Comparison of ENCODE assay signal across 8 cellular contexts in genomic region chr22:30396871-30397655, GRCh38. TPM values are rescaled to one million over a fixed set of nuclear protein-coding genes. Genes with fewer than 3 reads are reported as not detected.
DNase-seq lines count a peak whose midpoint lies in the region; ATAC-seq and TF ChIP-seq lines count a peak whose summit lies in the region.

TSS of gene SEC14L2 (plus strand) at chr22:30397018. CDS start at chr22:30397117, 99 bp downstream.

- H3K27me3 ChIP-seq in OCI-LY3 (ENCODE audit: low read depth, low read length) = 0 out of 2 replicates have a peak, but pooled peaks cover 7% of the 10 kb centered on the region
- peaks cover 9% of the 10 kb centered on the region for H3K27me3 ChIP-seq in mucosa of stomach (ENCODE audit: control insufficient read depth, insufficient read depth, low read length)

- H3K9ac ChIP-seq in OCI-LY3 (ENCODE audit: low read length) = peak within 1 kb of the TSS; percentile 70
- peak within 1 kb of the TSS; percentile 68 for H3K9ac ChIP-seq in mucosa of stomach (ENCODE audit: low read length)

- no peaks in the 10 kb centered on the region for H3K36me3 ChIP-seq in OCI-LY3 (replicated peaks; ENCODE audit: low read depth, low read length)
- H3K36me3 ChIP-seq in mucosa of stomach (ENCODE audit: control insufficient read depth, insufficient read depth, low read length) = no peaks in the 10 kb centered on the region

- H4K20me1 ChIP-seq in OCI-LY3 (ENCODE audit: insufficient read depth, low read length) = no peaks in the 10 kb centered on the region

- TF ChIP-seq CTCF in OCI-LY3 (IDR thresholded peaks at IDR 0.05; ENCODE audit: low read depth, low read length) = no peak

- no peaks in the 10 kb centered on the region for H3K79me2 ChIP-seq in OCI-LY3 (ENCODE audit: low read length)

- peak; percentile 63 for ATAC-seq in esophagus mucosa
- no peak for ATAC-seq in HG03521 (IDR thresholded peaks at IDR 0.05; ENCODE audit: unreplicated experiment)

- peaks cover 32% of the 10 kb centered on the region for H3K4me1 ChIP-seq in OCI-LY3 (ENCODE audit: low read length)
- H3K4me1 ChIP-seq in mucosa of stomach (ENCODE audit: control insufficient read depth, insufficient read depth, low read length) = peaks cover 32% of the 10 kb centered on the region

- peak within 1 kb of the TSS; percentile 84 for H3K4me2 ChIP-seq in OCI-LY3 (ENCODE audit: low read length)

- DNase-seq in NCI-H1417 (lab: John Stamatoyannopoulos, UW) (peak; percentile 26 to 54 (median 50)), NCI-H1417 treated with DMSO at 0.1 percent for 48 hours (lab: John Stamatoyannopoulos, UW) (no peak), activated T-helper 1 cell treated with Interleukin-2 at 50 U/mL for 16 hours (ENCODE audit: low read depth) (peak; percentile 38)
- peak; percentile 12 to 43 for DNase-seq in stimulated activated CD8-positive, alpha-beta memory T cell treated with anti-CD3 and anti-CD28 coated beads, Interleukin-7, amount 100 ng/mL, for 4 hours (ENCODE audit: low read depth in 2 of 2)

- peak within 1 kb of the TSS; percentile 92 for H2AFZ ChIP-seq in OCI-LY3 (ENCODE audit: low read depth, low read length)

- no peak within 1 kb of the TSS for H3K27ac ChIP-seq in OCI-LY3 (ENCODE audit: low read length)

- peak within 1 kb of the TSS; percentile 82 for H3K4me3 ChIP-seq in OCI-LY3 (ENCODE audit: low read length)
- peak within 1 kb of the TSS; percentile 12 for H3K4me3 ChIP-seq in mucosa of stomach (ENCODE audit: low read length)

- H3K9me3 ChIP-seq in OCI-LY3 (ENCODE audit: insufficient read depth, low read length) = no peaks in the 10 kb centered on the region
- H3K9me3 ChIP-seq in mucosa of stomach (ENCODE audit: control insufficient read depth, low read length) = no peaks in the 10 kb centered on the region

RNA-seq across cellular contexts. Expression of gene SEC14L2, which starts in this region (rescaled TPM):
- total RNA-seq in esophagus mucosa = 19.9 TPM
